Comparison of ENCODE assay signal across 8 cellular contexts in genomic region chr20:50115591-50116367, GRCh38. TPM values are rescaled to one million over a fixed set of nuclear protein-coding genes. Genes with fewer than 3 reads are reported as not detected.
DNase-seq lines count a peak whose midpoint lies in the region; ATAC-seq and TF ChIP-seq lines count a peak whose summit lies in the region.

No MANE protein-coding gene starts in this region.

- intact Hi-C loops in spleen (cut with DNase I; ENCODE audit: low total_unique reads) = no loop called here

- no peaks in the 10 kb centered on the region for H3K9me3 Mint-ChIP-seq in WTC11

- in situ Hi-C loops in GM18951 (cut with MboI; ENCODE audit: low sequenced_read_pairs, unreplicated experiment) = no loop called here

- H3K27ac Mint-ChIP-seq in WTC11 = peak overlapping the region; percentile 91

- H3K36me3 Mint-ChIP-seq in WTC11 = no peaks in the 10 kb centered on the region

- H3K27me3 ChIP-seq in spleen (replicated peaks in 1 of 7) = no peaks in the 10 kb centered on the region

- peak; percentile 75 for ATAC-seq in HG03175 (IDR thresholded peaks at IDR 0.05; ENCODE audit: unreplicated experiment)
- ATAC-seq in WTC11 = peak; percentile 83

- TF ChIP-seq POLR2A in GM18951 (IDR thresholded peaks at IDR 0.05; ENCODE audit: extremely low read depth, insufficient read depth, insufficient read length) (peak; percentile 87), spleen (IDR thresholded peaks at IDR 0.05) (no peak)

- POLR2A ChIA-PET in WTC11 (lab: Charles Lee) = interaction anchor here (1.2 to 2.0 kb wide), 4 partner anchors 9 to 56 kb away, joined by 4 to 8 read pairs (median 5); no protein-coding TSS in a partner anchor

- peaks cover 34 to 67% (median 49%) of the 10 kb centered on the region in 6 donors for H3K4me1 ChIP-seq in spleen

- H3K4me3 ChIP-seq in spleen = peak overlapping the region; percentile 28 to 78 (median 48)

- H3K4me3 Mint-ChIP-seq in WTC11 = peak overlapping the region; percentile 98

- H3K27ac ChIP-seq in caudate nucleus (ENCODE audit: low read depth, low read length) (peak overlapping the region; percentile 73), spleen (peak overlapping the region; percentile 58 to 92 (median 76))

- TF ChIP-seq CTCF in WTC11 (IDR thresholded peaks at IDR 0.05) = no peak
- no peak for TF ChIP-seq CTCF in spleen (IDR thresholded peaks at IDR 0.05 in 8 of 11, conservative IDR thresholded peaks at IDR 0.05 in 3 of 11)

- H3K36me3 ChIP-seq in spleen = no peaks in the 10 kb centered on the region

- CTCF ChIA-PET in WTC11 (lab: Charles Lee) = interaction anchor here (0.8 to 2.8 kb wide), 20 partner anchors 10 to 348 kb away, joined by 3 to 27 read pairs (median 5); partner anchors contain the start of genes CEBPB and PEDS1

- DNase-seq in AG08396 (ENCODE audit: low spot score) = peak; percentile 93
- peak; percentile 97 for DNase-seq in NCI-H2227 treated with DMSO at 0.1 percent for 48 hours (lab: John Stamatoyannopoulos, UW)
- peak; percentile 91 for DNase-seq in WTC11 (ENCODE audit: low spot score)
- peak; percentile 25 to 98 (median 94) for DNase-seq in caudate nucleus (lab: John Stamatoyannopoulos, UW)
- peak; percentile 98 for DNase-seq in inferior parietal cortex (ENCODE audit: extremely low spot score)
- peak; percentile 98 for DNase-seq in spleen

- no peaks in the 10 kb centered on the region for H3K9me3 ChIP-seq in spleen

- peaks cover 39% of the 10 kb centered on the region for H3K4me1 Mint-ChIP-seq in WTC11

- 0 to 1% (median 0%) methylated on average over 24 of the region's 24 CpGs for WGBS in spleen, 5 donors

- H3K27me3 Mint-ChIP-seq in WTC11 (ENCODE audit: low read depth) = 0 out of 2 replicates have a peak, but pooled peaks cover 2% of the 10 kb centered on the region

TF ChIP-seq in WTC11, 78 proteins besides CTCF, POLR2A, EP300 and RAD21:
- TF ChIP-seq SP1 (CRISPR knock-in tag; conservative IDR thresholded peaks at IDR 0.05) (peak; percentile 40; the same call in 1 of the 2 replicates), ZNF396 (CRISPR knock-in tag; IDR thresholded peaks at IDR 0.05; ENCODE audit: borderline replicate concordance) (no peak), CREM (CRISPR knock-in tag; IDR thresholded peaks at IDR 0.05) (peak; percentile 82; the same call in 1 of the 2 replicates), ZBTB21 (CRISPR knock-in tag; IDR thresholded peaks at IDR 0.05; ENCODE audit: borderline replicate concordance) (no peak), E2F1 (CRISPR knock-in tag; IDR thresholded peaks at IDR 0.05) (no peak), GTF2I (CRISPR knock-in tag; conservative IDR thresholded peaks at IDR 0.05) (0 out of 2 replicates have a peak, but pooled peaks have one; percentile 56), RORB (CRISPR knock-in tag; IDR thresholded peaks at IDR 0.05) (no peak), ZNF219 (CRISPR knock-in tag; IDR thresholded peaks at IDR 0.05; ENCODE audit: borderline replicate concordance) (no peak), ETV6 (CRISPR knock-in tag; IDR thresholded peaks at IDR 0.05) (0 out of 2 replicates have a peak, but pooled peaks have one; percentile 36), GABPB1 (CRISPR knock-in tag; IDR thresholded peaks at IDR 0.05) (peak; percentile 76; the same call in 1 of the 2 replicates), ZNF425 (CRISPR knock-in tag; conservative IDR thresholded peaks at IDR 0.05) (no peak), TCF7 (CRISPR knock-in tag; IDR thresholded peaks at IDR 0.05; ENCODE audit: low read depth) (no peak), FOXK1 (CRISPR knock-in tag; IDR thresholded peaks at IDR 0.05) (peak; percentile 74; the same call in 1 of the 2 replicates), ZNF416 (CRISPR knock-in tag; IDR thresholded peaks at IDR 0.05) (no peak)
- TF ChIP-seq, protein P1, sequence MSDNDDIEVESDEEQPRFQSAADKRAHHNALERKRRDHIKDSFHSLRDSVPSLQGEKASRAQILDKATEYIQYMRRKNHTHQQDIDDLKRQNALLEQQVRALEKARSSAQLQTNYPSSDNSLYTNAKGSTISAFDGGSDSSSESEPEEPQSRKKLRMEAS (CRISPR knock-in tag; IDR thresholded peaks at IDR 0.05) = peak; percentile 71; the same call in 1 of the 2 replicates
- TF ChIP-seq, protein P2, sequence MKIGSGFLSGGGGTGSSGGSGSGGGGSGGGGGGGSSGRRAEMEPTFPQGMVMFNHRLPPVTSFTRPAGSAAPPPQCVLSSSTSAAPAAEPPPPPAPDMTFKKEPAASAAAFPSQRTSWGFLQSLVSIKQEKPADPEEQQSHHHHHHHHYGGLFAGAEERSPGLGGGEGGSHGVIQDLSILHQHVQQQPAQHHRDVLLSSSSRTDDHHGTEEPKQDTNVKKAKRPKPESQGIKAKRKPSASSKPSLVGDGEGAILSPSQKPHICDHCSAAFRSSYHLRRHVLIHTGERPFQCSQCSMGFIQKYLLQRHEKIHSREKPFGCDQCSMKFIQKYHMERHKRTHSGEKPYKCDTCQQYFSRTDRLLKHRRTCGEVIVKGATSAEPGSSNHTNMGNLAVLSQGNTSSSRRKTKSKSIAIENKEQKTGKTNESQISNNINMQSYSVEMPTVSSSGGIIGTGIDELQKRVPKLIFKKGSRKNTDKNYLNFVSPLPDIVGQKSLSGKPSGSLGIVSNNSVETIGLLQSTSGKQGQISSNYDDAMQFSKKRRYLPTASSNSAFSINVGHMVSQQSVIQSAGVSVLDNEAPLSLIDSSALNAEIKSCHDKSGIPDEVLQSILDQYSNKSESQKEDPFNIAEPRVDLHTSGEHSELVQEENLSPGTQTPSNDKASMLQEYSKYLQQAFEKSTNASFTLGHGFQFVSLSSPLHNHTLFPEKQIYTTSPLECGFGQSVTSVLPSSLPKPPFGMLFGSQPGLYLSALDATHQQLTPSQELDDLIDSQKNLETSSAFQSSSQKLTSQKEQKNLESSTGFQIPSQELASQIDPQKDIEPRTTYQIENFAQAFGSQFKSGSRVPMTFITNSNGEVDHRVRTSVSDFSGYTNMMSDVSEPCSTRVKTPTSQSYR (CRISPR knock-in tag; IDR thresholded peaks at IDR 0.05) = no peak
- TF ChIP-seq, protein P3, sequence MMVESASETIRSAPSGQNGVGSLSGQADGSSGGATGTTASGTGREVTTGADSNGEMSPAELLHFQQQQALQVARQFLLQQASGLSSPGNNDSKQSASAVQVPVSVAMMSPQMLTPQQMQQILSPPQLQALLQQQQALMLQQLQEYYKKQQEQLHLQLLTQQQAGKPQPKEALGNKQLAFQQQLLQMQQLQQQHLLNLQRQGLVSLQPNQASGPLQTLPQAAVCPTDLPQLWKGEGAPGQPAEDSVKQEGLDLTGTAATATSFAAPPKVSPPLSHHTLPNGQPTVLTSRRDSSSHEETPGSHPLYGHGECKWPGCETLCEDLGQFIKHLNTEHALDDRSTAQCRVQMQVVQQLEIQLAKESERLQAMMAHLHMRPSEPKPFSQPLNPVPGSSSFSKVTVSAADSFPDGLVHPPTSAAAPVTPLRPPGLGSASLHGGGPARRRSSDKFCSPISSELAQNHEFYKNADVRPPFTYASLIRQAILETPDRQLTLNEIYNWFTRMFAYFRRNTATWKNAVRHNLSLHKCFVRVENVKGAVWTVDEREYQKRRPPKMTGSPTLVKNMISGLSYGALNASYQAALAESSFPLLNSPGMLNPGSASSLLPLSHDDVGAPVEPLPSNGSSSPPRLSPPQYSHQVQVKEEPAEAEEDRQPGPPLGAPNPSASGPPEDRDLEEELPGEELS (CRISPR knock-in tag; IDR thresholded peaks at IDR 0.05) = no peak
- TF ChIP-seq, protein P4, sequence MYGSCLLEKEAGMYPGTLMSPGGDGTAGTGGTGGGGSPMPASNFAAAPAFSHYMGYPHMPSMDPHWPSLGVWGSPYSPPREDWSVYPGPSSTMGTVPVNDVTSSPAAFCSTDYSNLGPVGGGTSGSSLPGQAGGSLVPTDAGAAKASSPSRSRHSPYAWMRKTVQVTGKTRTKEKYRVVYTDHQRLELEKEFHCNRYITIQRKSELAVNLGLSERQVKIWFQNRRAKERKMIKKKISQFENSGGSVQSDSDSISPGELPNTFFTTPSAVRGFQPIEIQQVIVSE (CRISPR knock-in tag; IDR thresholded peaks at IDR 0.05; ENCODE audit: borderline replicate concordance) = no peak
TF ChIP-seq in WTC11: peak in this region for 7.

RNA-seq across cellular contexts. Expression of gene UBE2V1, which starts 2.8 kb away (rescaled TPM):
- total RNA-seq in WTC11 (2021) (132 to 146 TPM (median 144 TPM) in 3 replicates), spleen (100 to 1,000 TPM; 110 to 140 (median 131) TPM)
- polyA plus RNA-seq in spleen = 10 to 100 TPM; 62.3 to 76.9 (median 69.5) TPM

RNA-seq across cellular contexts. Expression of gene PEDS1, which starts 37.7 kb away (rescaled TPM):
- total RNA-seq in WTC11 (2021) = 35.0 to 36.7 TPM (median 35.6 TPM) in 3 replicates
- total RNA-seq in spleen = 10 to 100 TPM; 15.3 to 24.8 (median 20.3) TPM
- polyA plus RNA-seq in spleen = 10 to 100 TPM in 2 of 3 donors, 1 to 10 TPM in 1; 9.6 to 14.3 (median 12.2) TPM

Comparison
In these comparisons a context has a peak if more than half of its experiments do, and no peak if none do; other contexts are left out.
1. Peak in every context shown above with its lines: DNase-seq, ATAC-seq, H3K4me3 ChIP-seq and H3K27ac ChIP-seq.